In the genomic region with DNA sequence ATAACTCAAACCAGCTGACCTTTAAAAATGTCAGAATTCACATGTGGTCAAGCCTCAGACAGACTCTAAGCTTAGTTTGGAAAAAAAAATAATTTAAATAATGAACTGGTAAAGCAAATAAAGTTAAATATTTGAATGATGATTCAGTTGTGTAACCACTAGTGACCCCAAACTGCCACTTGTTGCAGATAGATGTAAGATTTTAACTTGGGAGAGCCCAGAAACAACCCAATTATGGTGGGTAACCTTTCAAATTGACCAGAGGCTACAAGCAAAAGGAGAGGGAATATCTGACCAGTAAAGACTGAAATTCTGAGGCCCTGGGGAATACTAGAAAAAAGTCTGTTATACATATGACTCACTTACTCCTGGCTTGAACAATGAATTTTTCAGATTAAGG, we compare ENCODE assay signal across 18 cellular contexts.
DNase-seq lines count a peak whose midpoint lies in the region; ATAC-seq, FAIRE-seq and TF ChIP-seq lines count a peak whose summit lies in the region.
"Had no signal": no experiment of that assay in that cellular context is flagged by ENCODE, and none has a peak within 500 bp of the region (broad histone marks: within the 10 kb centered on the region; RNA-seq: fewer than 3 reads in every experiment).

No MANE protein-coding gene starts in this region.

- no peaks in the 10 kb centered on the region for H3K27me3 ChIP-seq in tibial artery
- H3K27me3 ChIP-seq in small intestine (ENCODE audit: control insufficient read depth in 2 of 2, insufficient read depth in 2 of 2, low read length in 2 of 2), result no peaks in the 10 kb centered on the region
- no peaks in the 10 kb centered on the region for H3K27me3 ChIP-seq in foreskin keratinocyte

- no peaks in the 10 kb centered on the region for H3K36me3 ChIP-seq in tibial artery
- H3K36me3 ChIP-seq in small intestine (ENCODE audit: control insufficient read depth in 2 of 2, insufficient read depth in 2 of 2, low read length in 2 of 2), result no peaks in the 10 kb centered on the region

- peaks cover 15% of the 10 kb centered on the region; the same call in 1 of the 2 replicates for H3K4me1 Mint-ChIP-seq in HFFc6 (ENCODE audit: low read depth)
- H3K4me1 Mint-ChIP-seq: CD4-positive, CD25-positive, alpha-beta regulatory T cell had no signal

- no peaks in the 10 kb centered on the region; the same call in 1 of the 2 replicates for H3K27me3 Mint-ChIP-seq in HFFc6 (ENCODE audit: insufficient read depth)
- H3K27me3 Mint-ChIP-seq: CD4-positive, CD25-positive, alpha-beta regulatory T cell had no signal

- H3K9me3 Mint-ChIP-seq in HFFc6, result peaks cover 4% of the 10 kb centered on the region; the same call in 1 of the 2 replicates

- ATAC-seq in GM21447 (IDR thresholded peaks at IDR 0.05; ENCODE audit: unreplicated experiment) (no peak), foreskin keratinocyte (no peak)
- ATAC-seq: GM12878, K562 had no signal

- no peaks in the 10 kb centered on the region for H3K9me3 ChIP-seq in tibial artery
- H3K9me3 ChIP-seq in small intestine (ENCODE audit: control insufficient read depth, low read depth), result no peaks in the 10 kb centered on the region

- H3K4me3 Mint-ChIP-seq in HFFc6, result no peak overlapping the region
- H3K4me3 Mint-ChIP-seq: CD4-positive, CD25-positive, alpha-beta regulatory T cell had no signal

- DNase-seq in HFFc6 (peak; percentile 27), astrocyte of the hippocampus (ENCODE audit: low read depth, low spot score) (peak; percentile 30), fibroblast of mammary gland (ENCODE audit: low read depth) (peak; percentile 69), tibial artery (no peak), small intestine (no peak), foreskin keratinocyte (no peak)
- DNase-seq: AML-193; Calu3; CD4-positive, CD25-positive, alpha-beta regulatory T cell; NCI-H1048; NCI-H2107; NCI-H226; NCI-H526 treated with DMSO at 0.1 percent for 48 hours; PC-9 had no signal

- H3K4me3 ChIP-seq in fibroblast of mammary gland (ENCODE audit: control insufficient read depth, low read depth, low read length) (no peak overlapping the region), tibial artery (no peak overlapping the region), small intestine (ENCODE audit: low read depth in 1 of 2, low read length in 2 of 2) (no peak overlapping the region)
- H3K4me3 ChIP-seq: GM12878, K562, PC-9 had no signal

- intact Hi-C loops in tibial artery (cut with DNase I; ENCODE audit: low total_unique reads), result no loop called here

- peaks cover 0 to 33% (median 4%) of the 10 kb centered on the region in 4 donors for H3K4me1 ChIP-seq in tibial artery
- H3K4me1 ChIP-seq in small intestine (ENCODE audit: control insufficient read depth in 2 of 2, insufficient read depth in 1 of 2, low read depth in 1 of 2, low read length in 1 of 2), result no peaks in the 10 kb centered on the region
- H3K4me1 ChIP-seq in foreskin keratinocyte, result no peaks in the 10 kb centered on the region

- peak overlapping the region; percentile 27 to 66 for H3K27ac ChIP-seq in tibial artery
- H3K27ac ChIP-seq in small intestine (ENCODE audit: low read depth in 1 of 2, low read length in 1 of 2), result no peak overlapping the region
- no peak overlapping the region for H3K27ac ChIP-seq in foreskin keratinocyte
- H3K27ac ChIP-seq: HL-60, PC-9 had no signal

- TF ChIP-seq CTCF in HFFc6 (IDR thresholded peaks at IDR 0.05), result no peak
- TF ChIP-seq CTCF in fibroblast of mammary gland (conservative IDR thresholded peaks at IDR 0.05; ENCODE audit: control insufficient read depth, insufficient read depth, low read depth, low read length), result no peak
- no peak for TF ChIP-seq CTCF in tibial artery (IDR thresholded peaks at IDR 0.05)
- TF ChIP-seq CTCF in foreskin keratinocyte (conservative IDR thresholded peaks at IDR 0.05), result no peak

- H3K27ac Mint-ChIP-seq in HFFc6, result no peak overlapping the region
- H3K27ac Mint-ChIP-seq: CD4-positive, CD25-positive, alpha-beta regulatory T cell had no signal

- no peak for FAIRE-seq in small intestine (lab: Jason Lieb, UNC)
- FAIRE-seq: GM12878, K562 had no signal

- H3K36me3 Mint-ChIP-seq in HFFc6 (ENCODE audit: low read depth), result no peaks in the 10 kb centered on the region
- H3K36me3 Mint-ChIP-seq: CD4-positive, CD25-positive, alpha-beta regulatory T cell had no signal

Comparison
In these comparisons a context has a peak if more than half of its experiments do, and no peak if none do; other contexts are left out.
1. DNase-seq: peak in HFFc6 (single experiment), astrocyte of the hippocampus (single experiment) and fibroblast of mammary gland (single experiment); none in tibial artery (0 of 2), small intestine (single experiment) and foreskin keratinocyte (0 of 2).
2. H3K27ac ChIP-seq: peak in tibial artery (2 of 2); none in small intestine (0 of 2) and foreskin keratinocyte (single experiment).